Comparison of ENCODE assay signal across 8 cellular contexts in genomic region chr15:94584833-94585244, GRCh38.
A peak's percentile ranks its signal among the peaks of the same experiment; 100 is the strongest.
DNase-seq lines count a peak whose midpoint lies in the region; ATAC-seq lines count a peak whose summit lies in the region.

No MANE protein-coding gene starts in this region.

- peak; percentile 92 for DNase-seq in OCI-M1 (lab: John Stamatoyannopoulos, UW)
- peak; percentile 48 for DNase-seq in activated naive CD8-positive, alpha-beta T cell treated with anti-CD3 and anti-CD28 coated beads, Interleukin-2, amount 50 U/mL, for 24 hours
- peak in 2 of 3 experiments; percentile 22 to 53 for DNase-seq in stimulated activated CD4-positive, alpha-beta T cell treated with anti-CD3 and anti-CD28 coated beads, TNF-alpha, amount 100 ng/mL, for 24 hours (ENCODE audit: low read depth in 3 of 3)
- no peak for DNase-seq in 8988T
- DNase-seq in DMS79 treated with DMSO at 0.1 percent for 48 hours (lab: John Stamatoyannopoulos, UW), result no peak
- no peak for DNase-seq in NCI-H774 (lab: John Stamatoyannopoulos, UW)

- H3K4me3 Mint-ChIP-seq in activated naive CD8-positive, alpha-beta T cell treated with anti-CD3 and anti-CD28 coated beads, Interleukin-2, amount 50 U/mL, for 24 hours, result peak overlapping the region; percentile 46

- H3K9me3 Mint-ChIP-seq in activated naive CD8-positive, alpha-beta T cell treated with anti-CD3 and anti-CD28 coated beads, Interleukin-2, amount 50 U/mL, for 24 hours, result no peaks in the 10 kb centered on the region

- peaks cover 77% of the 10 kb centered on the region for H3K27me3 Mint-ChIP-seq in activated naive CD8-positive, alpha-beta T cell treated with anti-CD3 and anti-CD28 coated beads, Interleukin-2, amount 50 U/mL, for 24 hours

- H3K27ac Mint-ChIP-seq in activated naive CD8-positive, alpha-beta T cell treated with anti-CD3 and anti-CD28 coated beads, Interleukin-2, amount 50 U/mL, for 24 hours, result peak overlapping the region; percentile 60

- no peaks in the 10 kb centered on the region for H3K36me3 Mint-ChIP-seq in activated naive CD8-positive, alpha-beta T cell treated with anti-CD3 and anti-CD28 coated beads, Interleukin-2, amount 50 U/mL, for 24 hours (ENCODE audit: low read depth)

- ATAC-seq in GM18520 (IDR thresholded peaks at IDR 0.05; ENCODE audit: unreplicated experiment), result peak; percentile 56
- peak; percentile 85 for ATAC-seq in HG02759 (IDR thresholded peaks at IDR 0.05; ENCODE audit: unreplicated experiment)
- peak; percentile 85 for ATAC-seq in activated naive CD8-positive, alpha-beta T cell treated with anti-CD3 and anti-CD28 coated beads, Interleukin-2, amount 50 U/mL, for 24 hours

- peaks cover 25% of the 10 kb centered on the region for H3K4me1 Mint-ChIP-seq in activated naive CD8-positive, alpha-beta T cell treated with anti-CD3 and anti-CD28 coated beads, Interleukin-2, amount 50 U/mL, for 24 hours

Comparison
In these comparisons a context has a peak if more than half of its experiments do, and no peak if none do; other contexts are left out.
1. DNase-seq: peak in OCI-M1 (single experiment), activated naive CD8-positive, alpha-beta T cell treated with anti-CD3 and anti-CD28 coated beads, Interleukin-2, amount 50 U/mL, for 24 hours (single experiment) and stimulated activated CD4-positive, alpha-beta T cell treated with anti-CD3 and anti-CD28 coated beads, TNF-alpha, amount 100 ng/mL, for 24 hours (2 of 3); none in 8988T (single experiment), DMS79 treated with DMSO at 0.1 percent for 48 hours (single experiment) and NCI-H774 (single experiment).
2. Peak in every context shown above with its lines, with median percentiles within 50 percentile points of each other: ATAC-seq.